14 cellular contexts compared by ENCODE assay signal in genomic region chr3:102074951-102075350, GRCh38.
DNase-seq lines count a peak whose midpoint lies in the region; ATAC-seq, FAIRE-seq and TF ChIP-seq lines count a peak whose summit lies in the region.
"Had no signal": no experiment of that assay in that cellular context is flagged by ENCODE, and none has a peak within 500 bp of the region (broad histone marks: within the 10 kb centered on the region; RNA-seq: fewer than 3 reads in every experiment).

No MANE protein-coding gene starts in this region.

- peak overlapping the region in 2 of 3 experiments; percentile 5 to 20 for H3K27ac Mint-ChIP-seq in nephron

- peaks cover 15% of the 10 kb centered on the region for H3K4me1 Mint-ChIP-seq in nephron

- H3K36me3 ChIP-seq in small intestine (ENCODE audit: control insufficient read depth in 2 of 2, insufficient read depth in 2 of 2, low read length in 2 of 2), result no peaks in the 10 kb centered on the region

- ATAC-seq in SK-N-SH treated with all-trans-retinoic acid at 6 μM for 48 hours, result no peak
- ATAC-seq: Panc1 had no signal

- H3K4me1 ChIP-seq in small intestine (ENCODE audit: control insufficient read depth in 2 of 2, insufficient read depth in 1 of 2, low read depth in 1 of 2, low read length in 1 of 2), result no peaks in the 10 kb centered on the region

- no peaks in the 10 kb centered on the region for H3K36me3 Mint-ChIP-seq in nephron (ENCODE audit: low read depth)

- FAIRE-seq in small intestine (lab: Jason Lieb, UNC), result no peak

- H3K4me3 ChIP-seq in small intestine (ENCODE audit: low read depth in 1 of 2, low read length in 2 of 2), result no peak overlapping the region

- H3K9me3 Mint-ChIP-seq in nephron, result peaks cover 13% of the 10 kb centered on the region

- TF ChIP-seq CTCF in nephron (IDR thresholded peaks at IDR 0.05; ENCODE audit: unreplicated experiment in 3 of 3), result no peak

- no peak overlapping the region for H3K27ac ChIP-seq in small intestine (ENCODE audit: low read depth in 1 of 2, low read length in 1 of 2)

- no peaks in the 10 kb centered on the region for H3K9me3 ChIP-seq in small intestine (ENCODE audit: control insufficient read depth, low read depth)

- H3K27me3 ChIP-seq in small intestine (ENCODE audit: control insufficient read depth in 2 of 2, insufficient read depth in 2 of 2, low read length in 2 of 2), result no peaks in the 10 kb centered on the region

- no peak overlapping the region for H3K4me3 Mint-ChIP-seq in nephron

- DNase-seq in EH (ENCODE audit: low read depth) (peak; percentile 46), NCI-H2171 treated with DMSO at 0.1 percent for 48 hours (lab: John Stamatoyannopoulos, UW) (peak; percentile 66), amniotic epithelial cell (ENCODE audit: low read depth) (peak; percentile 97), small intestine (no peak)
- no peak for DNase-seq in activated naive CD4-positive, alpha-beta T cell treated with anti-CD3 and anti-CD28 coated beads, Interleukin-2, amount 50 U/mL, for 16 hours
- DNase-seq: C1 segment of cervical spinal cord, DMS53, Kasumi-1, NCI-H1930, NCI-H226, SHP77 had no signal

- peaks cover 1% of the 10 kb centered on the region for H3K27me3 Mint-ChIP-seq in nephron (ENCODE audit: low read depth)

TF ChIP-seq in SK-N-SH treated with all-trans-retinoic acid at 6 μM for 48 hours, 23 proteins besides CTCF, POLR2A, EP300 and RAD21:
- TF ChIP-seq BACH2 (CRISPR knock-in tag; IDR thresholded peaks at IDR 0.05; ENCODE audit: borderline replicate concordance) (no peak), CREB5 (CRISPR knock-in tag; IDR thresholded peaks at IDR 0.05; ENCODE audit: low read depth) (no peak), CSRNP3 (CRISPR knock-in tag; IDR thresholded peaks at IDR 0.05) (no peak), CSDC2 (CRISPR knock-in tag; IDR thresholded peaks at IDR 0.05) (no peak), TCF4 (CRISPR knock-in tag; IDR thresholded peaks at IDR 0.05; ENCODE audit: borderline replicate concordance) (no peak), PPARA (CRISPR knock-in tag; IDR thresholded peaks at IDR 0.05; ENCODE audit: borderline replicate concordance) (no peak), ZNF8 (CRISPR knock-in tag; IDR thresholded peaks at IDR 0.05) (no peak), TOX (CRISPR knock-in tag; IDR thresholded peaks at IDR 0.05; ENCODE audit: borderline replicate concordance) (no peak), ZNF70 (CRISPR knock-in tag; IDR thresholded peaks at IDR 0.05) (no peak), SNAI2 (CRISPR knock-in tag; IDR thresholded peaks at IDR 0.05) (no peak), ISL1 (CRISPR knock-in tag; IDR thresholded peaks at IDR 0.05) (no peak), ZC3H10 (CRISPR knock-in tag; IDR thresholded peaks at IDR 0.05) (no peak), TSHZ2 (CRISPR knock-in tag; IDR thresholded peaks at IDR 0.05) (no peak), OSR1 (CRISPR knock-in tag; IDR thresholded peaks at IDR 0.05) (no peak)

Comparison
In these comparisons a context has a peak if more than half of its experiments do, and no peak if none do; other contexts are left out.
1. DNase-seq: peak in EH (single experiment), NCI-H2171 treated with DMSO at 0.1 percent for 48 hours (single experiment) and amniotic epithelial cell (single experiment); none in small intestine (single experiment) and activated naive CD4-positive, alpha-beta T cell treated with anti-CD3 and anti-CD28 coated beads, Interleukin-2, amount 50 U/mL, for 16 hours (single experiment).